1 cellular context compared by ENCODE assay signal in the genomic region with DNA sequence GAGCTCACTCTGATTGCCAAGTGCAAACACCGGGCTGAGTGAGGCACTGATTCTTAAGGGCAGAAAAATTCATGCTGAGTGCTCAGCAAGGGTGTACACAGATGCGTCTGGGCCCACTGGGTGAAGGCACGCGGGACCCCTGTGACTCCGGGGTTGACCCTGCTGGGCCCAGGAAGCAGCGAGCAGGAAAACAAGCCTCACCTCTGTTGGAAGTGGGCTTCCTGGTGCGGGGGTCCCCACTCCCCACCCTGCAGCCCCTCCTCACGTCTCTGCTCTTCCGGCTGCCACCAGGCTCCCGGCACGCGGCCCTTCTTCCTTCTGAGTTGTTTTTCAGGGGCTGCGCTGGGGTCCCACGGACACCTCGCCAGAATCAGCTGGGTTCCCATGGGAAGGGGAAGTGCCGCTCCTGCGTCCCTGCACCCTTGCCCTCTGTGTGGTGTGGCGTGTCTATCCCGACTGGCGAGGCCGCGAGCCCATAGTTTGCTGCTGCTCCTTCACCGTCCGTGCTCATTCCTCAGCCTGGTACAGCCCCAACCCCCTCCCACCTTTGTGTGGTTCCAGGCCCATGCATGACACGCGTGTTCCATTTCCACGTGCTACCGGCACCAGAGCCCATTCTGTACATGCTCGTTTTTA.
TF ChIP-seq lines count a peak whose summit lies in the region.

No MANE protein-coding gene starts in this region.

TF ChIP-seq in GM23338, 12 proteins besides CTCF, POLR2A, EP300 and RAD21 (continued from another document):
- TF ChIP-seq, protein P1, sequence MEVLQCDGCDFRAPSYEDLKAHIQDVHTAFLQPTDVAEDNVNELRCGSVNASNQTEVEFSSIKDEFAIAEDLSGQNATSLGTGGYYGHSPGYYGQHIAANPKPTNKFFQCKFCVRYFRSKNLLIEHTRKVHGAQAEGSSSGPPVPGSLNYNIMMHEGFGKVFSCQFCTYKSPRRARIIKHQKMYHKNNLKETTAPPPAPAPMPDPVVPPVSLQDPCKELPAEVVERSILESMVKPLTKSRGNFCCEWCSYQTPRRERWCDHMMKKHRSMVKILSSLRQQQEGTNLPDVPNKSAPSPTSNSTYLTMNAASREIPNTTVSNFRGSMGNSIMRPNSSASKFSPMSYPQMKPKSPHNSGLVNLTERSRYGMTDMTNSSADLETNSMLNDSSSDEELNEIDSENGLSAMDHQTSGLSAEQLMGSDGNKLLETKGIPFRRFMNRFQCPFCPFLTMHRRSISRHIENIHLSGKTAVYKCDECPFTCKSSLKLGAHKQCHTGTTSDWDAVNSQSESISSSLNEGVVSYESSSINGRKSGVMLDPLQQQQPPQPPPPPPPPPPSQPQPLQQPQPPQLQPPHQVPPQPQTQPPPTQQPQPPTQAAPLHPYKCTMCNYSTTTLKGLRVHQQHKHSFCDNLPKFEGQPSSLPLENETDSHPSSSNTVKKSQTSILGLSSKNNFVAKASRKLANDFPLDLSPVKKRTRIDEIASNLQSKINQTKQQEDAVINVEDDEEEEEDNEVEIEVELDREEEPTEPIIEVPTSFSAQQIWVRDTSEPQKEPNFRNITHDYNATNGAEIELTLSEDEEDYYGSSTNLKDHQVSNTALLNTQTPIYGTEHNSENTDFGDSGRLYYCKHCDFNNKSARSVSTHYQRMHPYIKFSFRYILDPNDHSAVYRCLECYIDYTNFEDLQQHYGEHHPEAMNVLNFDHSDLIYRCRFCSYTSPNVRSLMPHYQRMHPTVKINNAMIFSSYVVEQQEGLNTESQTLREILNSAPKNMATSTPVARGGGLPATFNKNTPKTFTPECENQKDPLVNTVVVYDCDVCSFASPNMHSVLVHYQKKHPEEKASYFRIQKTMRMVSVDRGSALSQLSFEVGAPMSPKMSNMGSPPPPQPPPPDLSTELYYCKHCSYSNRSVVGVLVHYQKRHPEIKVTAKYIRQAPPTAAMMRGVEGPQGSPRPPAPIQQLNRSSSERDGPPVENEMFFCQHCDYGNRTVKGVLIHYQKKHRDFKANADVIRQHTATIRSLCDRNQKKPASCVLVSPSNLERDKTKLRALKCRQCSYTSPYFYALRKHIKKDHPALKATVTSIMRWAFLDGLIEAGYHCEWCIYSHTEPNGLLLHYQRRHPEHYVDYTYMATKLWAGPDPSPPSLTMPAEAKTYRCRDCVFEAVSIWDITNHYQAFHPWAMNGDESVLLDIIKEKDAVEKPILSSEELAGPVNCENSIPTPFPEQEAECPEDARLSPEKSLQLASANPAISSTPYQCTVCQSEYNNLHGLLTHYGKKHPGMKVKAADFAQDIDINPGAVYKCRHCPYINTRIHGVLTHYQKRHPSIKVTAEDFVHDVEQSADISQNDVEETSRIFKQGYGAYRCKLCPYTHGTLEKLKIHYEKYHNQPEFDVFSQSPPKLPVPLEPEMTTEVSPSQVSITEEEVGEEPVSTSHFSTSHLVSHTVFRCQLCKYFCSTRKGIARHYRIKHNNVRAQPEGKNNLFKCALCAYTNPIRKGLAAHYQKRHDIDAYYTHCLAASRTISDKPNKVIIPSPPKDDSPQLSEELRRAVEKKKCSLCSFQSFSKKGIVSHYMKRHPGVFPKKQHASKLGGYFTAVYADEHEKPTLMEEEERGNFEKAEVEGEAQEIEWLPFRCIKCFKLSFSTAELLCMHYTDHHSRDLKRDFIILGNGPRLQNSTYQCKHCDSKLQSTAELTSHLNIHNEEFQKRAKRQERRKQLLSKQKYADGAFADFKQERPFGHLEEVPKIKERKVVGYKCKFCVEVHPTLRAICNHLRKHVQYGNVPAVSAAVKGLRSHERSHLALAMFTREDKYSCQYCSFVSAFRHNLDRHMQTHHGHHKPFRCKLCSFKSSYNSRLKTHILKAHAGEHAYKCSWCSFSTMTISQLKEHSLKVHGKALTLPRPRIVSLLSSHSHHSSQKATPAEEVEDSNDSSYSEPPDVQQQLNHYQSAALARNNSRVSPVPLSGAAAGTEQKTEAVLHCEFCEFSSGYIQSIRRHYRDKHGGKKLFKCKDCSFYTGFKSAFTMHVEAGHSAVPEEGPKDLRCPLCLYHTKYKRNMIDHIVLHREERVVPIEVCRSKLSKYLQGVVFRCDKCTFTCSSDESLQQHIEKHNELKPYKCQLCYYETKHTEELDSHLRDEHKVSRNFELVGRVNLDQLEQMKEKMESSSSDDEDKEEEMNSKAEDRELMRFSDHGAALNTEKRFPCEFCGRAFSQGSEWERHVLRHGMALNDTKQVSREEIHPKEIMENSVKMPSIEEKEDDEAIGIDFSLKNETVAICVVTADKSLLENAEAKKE (CRISPR knock-in tag; IDR thresholded peaks at IDR 0.05), result no peak
- no peak for TF ChIP-seq EZH2phosphoT487 (IDR thresholded peaks at IDR 0.05; ENCODE audit: unreplicated experiment)
- TF ChIP-seq POLR2AphosphoS5 (IDR thresholded peaks at IDR 0.05; ENCODE audit: low read depth), result no peak
